27 cellular contexts compared by ENCODE assay signal in genomic region chr13:63085851-63086250, GRCh38.
"Had no signal": no experiment of that assay in that cellular context is flagged by ENCODE, and none has a peak within 500 bp of the region (broad histone marks: within the 10 kb centered on the region; RNA-seq: fewer than 3 reads in every experiment).

No MANE protein-coding gene starts in this region.

- H3K27me3 Mint-ChIP-seq: activated naive CD8-positive, alpha-beta T cell; activated T-cell treated with anti-CD3 and anti-CD28 coated beads, Interleukin-2, amount 50 U/mL, for 24 hours; activated T-helper 17 cell treated with anti-CD3 and anti-CD28 coated beads, Interleukin-2, amount 50 U/mL, for 72 hours; dendritic cell treated with granulocyte-macrophage colony-stimulating factor and Interleukin-4, amounts not matched to agents 40 ng/mL and 50 ng/mL, for 4 days; type B pancreatic cell had no signal

- H3K9me3 ChIP-seq: adrenal gland, neutrophil, psoas muscle, testis, vagina had no signal

- H3K36me3 ChIP-seq: adrenal gland, ascending aorta, brain microvascular endothelial cell, left lung, neutrophil, pancreas, right atrium auricular region, spleen, vagina, WERI-Rb-1 had no signal

- H3K4me3 ChIP-seq: adrenal gland, ascending aorta, left lung, lung, pancreas, psoas muscle, right atrium auricular region, spleen, testis, vagina had no signal

- H3K4me1 Mint-ChIP-seq: activated T-helper 17 cell treated with anti-CD3 and anti-CD28 coated beads, Interleukin-2, amount 50 U/mL, for 72 hours; immature natural killer cell; natural killer cell had no signal

- DNase-seq: activated naive CD4-positive, alpha-beta T cell; activated T-cell treated with anti-CD3 and anti-CD28 coated beads, Interleukin-2, amount 50 U/mL, for 24 hours; adrenal gland; brain microvascular endothelial cell; caudate nucleus; effector CD8-positive, alpha-beta T cell; foreskin keratinocyte; immature natural killer cell; left lung; midbrain; natural killer cell; pancreas; psoas muscle; spleen; stimulated activated CD4-positive, alpha-beta T cell treated with anti-CD3 and anti-CD28 coated beads, Interleukin-4, amount 100 ng/mL, for 1 hour; stimulated activated naive CD4-positive, alpha-beta T cell; testis; WERI-Rb-1 had no signal

- H3K27me3 ChIP-seq: adrenal gland, ascending aorta, brain microvascular endothelial cell, foreskin keratinocyte, left lung, neutrophil, pancreas, right atrium auricular region, spleen, testis, vagina had no signal

- H3K27ac Mint-ChIP-seq: activated naive CD8-positive, alpha-beta T cell; activated T-cell treated with anti-CD3 and anti-CD28 coated beads, Interleukin-2, amount 50 U/mL, for 24 hours; activated T-helper 17 cell treated with anti-CD3 and anti-CD28 coated beads, Interleukin-2, amount 50 U/mL, for 72 hours; dendritic cell treated with granulocyte-macrophage colony-stimulating factor and Interleukin-4, amounts not matched to agents 40 ng/mL and 50 ng/mL, for 4 days; immature natural killer cell; natural killer cell; type B pancreatic cell had no signal

- ATAC-seq: activated T-helper 17 cell treated with anti-CD3 and anti-CD28 coated beads, Interleukin-2, amount 50 U/mL, for 72 hours; foreskin keratinocyte; left lung; natural killer cell; pancreas; psoas muscle had no signal

- H3K4me3 Mint-ChIP-seq: activated naive CD8-positive, alpha-beta T cell; activated T-cell treated with anti-CD3 and anti-CD28 coated beads, Interleukin-2, amount 50 U/mL, for 24 hours; activated T-helper 17 cell treated with anti-CD3 and anti-CD28 coated beads, Interleukin-2, amount 50 U/mL, for 72 hours; dendritic cell treated with granulocyte-macrophage colony-stimulating factor and Interleukin-4, amounts not matched to agents 40 ng/mL and 50 ng/mL, for 4 days; immature natural killer cell; natural killer cell; type B pancreatic cell had no signal

- H3K27ac ChIP-seq: adrenal gland, ascending aorta, brain microvascular endothelial cell, foreskin keratinocyte, left lung, neutrophil, pancreas, psoas muscle, right atrium auricular region, spleen, testis, vagina, WERI-Rb-1 had no signal

- H3K4me1 ChIP-seq: adrenal gland, ascending aorta, foreskin keratinocyte, left lung, pancreas, psoas muscle, right atrium auricular region, spleen, testis, vagina had no signal

- H3K36me3 Mint-ChIP-seq: type B pancreatic cell had no signal
